ENCODE assay signal across 1 cellular context in genomic region chr20:44253528-44253927, GRCh38.
TF ChIP-seq lines count a peak whose summit lies in the region.

No MANE protein-coding gene starts in this region.

TF ChIP-seq in SK-N-SH, 30 proteins besides CTCF, POLR2A, EP300 and RAD21 (continued from another document):
- TF ChIP-seq USF2 (IDR thresholded peaks at IDR 0.05; ENCODE audit: borderline replicate concordance, low read depth, low read length) (no peak), GATA2 (CRISPR knock-in tag; IDR thresholded peaks at IDR 0.05) (no peak), MEF2A (IDR thresholded peaks at IDR 0.05; ENCODE audit: borderline replicate concordance, low read depth) (no peak), TAF1 (IDR thresholded peaks at IDR 0.05; ENCODE audit: borderline replicate concordance, low read depth, low read length) (no peak)
